ENCODE assay signal across 8 cellular contexts in genomic region chr14:103576371-103577024, GRCh38. TPM values are rescaled to one million over a fixed set of nuclear protein-coding genes. Genes with fewer than 3 reads are reported as not detected.
DNase-seq lines count a peak whose midpoint lies in the region; ATAC-seq and TF ChIP-seq lines count a peak whose summit lies in the region.

No MANE protein-coding gene starts in this region.

- no peaks in the 10 kb centered on the region for H3K27me3 Mint-ChIP-seq in neural crest cell (ENCODE audit: low read depth)
- no peaks in the 10 kb centered on the region for H3K27me3 Mint-ChIP-seq in activated T-helper 17 cell treated with anti-CD3 and anti-CD28 coated beads, Interleukin-2, amount 50 U/mL, for 72 hours

- H3K27ac Mint-ChIP-seq in neural crest cell (ENCODE audit: unreplicated experiment) = peak overlapping the region; percentile 59
- no peak overlapping the region for H3K27ac Mint-ChIP-seq in activated T-helper 17 cell treated with anti-CD3 and anti-CD28 coated beads, Interleukin-2, amount 50 U/mL, for 72 hours

- H3K4me3 ChIP-seq in fibroblast of the aortic adventitia (ENCODE audit: low read depth, low read length) = peak overlapping the region; percentile 0

- DNase-seq in HCEC 1CT (peak; percentile 83), SK-MEL-5 (ENCODE audit: low read depth, low spot score) (peak; percentile 92), fibroblast of the aortic adventitia (ENCODE audit: low read depth) (peak; percentile 86), neural crest cell (ENCODE audit: low read depth, low spot score) (peak; percentile 58), GM19238 (ENCODE audit: insufficient read length, low spot score) (no peak)
- DNase-seq in stimulated activated CD4-positive, alpha-beta T cell treated with anti-CD3 and anti-CD28 coated beads, Interleukin-1b, Interleukin-23, amount 100 ng/mL, for 48 hours = no peak

- H3K9me3 Mint-ChIP-seq in neural crest cell = no peaks in the 10 kb centered on the region
- H3K9me3 Mint-ChIP-seq in activated T-helper 17 cell treated with anti-CD3 and anti-CD28 coated beads, Interleukin-2, amount 50 U/mL, for 72 hours = no peaks in the 10 kb centered on the region

- ATAC-seq in activated T-helper 17 cell treated with anti-CD3 and anti-CD28 coated beads, Interleukin-2, amount 50 U/mL, for 72 hours (replicated peaks) = no peak
- ATAC-seq in HG03097 (IDR thresholded peaks at IDR 0.05; ENCODE audit: low FRiP score, unreplicated experiment) = no peak

- peaks cover 24% of the 10 kb centered on the region for H3K4me1 Mint-ChIP-seq in neural crest cell
- H3K4me1 Mint-ChIP-seq in activated T-helper 17 cell treated with anti-CD3 and anti-CD28 coated beads, Interleukin-2, amount 50 U/mL, for 72 hours = no peaks in the 10 kb centered on the region

- H3K4me3 Mint-ChIP-seq in neural crest cell = no peak overlapping the region
- no peak overlapping the region for H3K4me3 Mint-ChIP-seq in activated T-helper 17 cell treated with anti-CD3 and anti-CD28 coated beads, Interleukin-2, amount 50 U/mL, for 72 hours

- in situ Hi-C loops in SK-MEL-5 (cut with HindIII; ENCODE audit: low pct_unique_long_range_greater_than_20kb, low sequenced_read_pairs) = no loop called here

- TF ChIP-seq CTCF in fibroblast of the aortic adventitia (IDR thresholded peaks at IDR 0.05; ENCODE audit: insufficient read depth, low read length) (no peak), neural crest cell (conservative IDR thresholded peaks at IDR 0.05) (no peak)

- H3K36me3 Mint-ChIP-seq in neural crest cell (ENCODE audit: low read depth) = peaks cover 5% of the 10 kb centered on the region
- peaks cover 66% of the 10 kb centered on the region for H3K36me3 Mint-ChIP-seq in activated T-helper 17 cell treated with anti-CD3 and anti-CD28 coated beads, Interleukin-2, amount 50 U/mL, for 72 hours (ENCODE audit: low read depth)

RNA-seq across cellular contexts. Expression of gene COA8, which starts 13.7 kb away (rescaled TPM):
- total RNA-seq in SK-MEL-5 (2014; rRNA removed; shearing (Covaris generic)) = 39.4 and 40.4 TPM in 2 replicates
- polyA plus RNA-seq in SK-MEL-5 (2015; cell fraction: cytosol; rRNA removed) = 20.3 and 21.1 TPM in 2 replicates
- polyA plus RNA-seq in SK-MEL-5 (2015; cell fraction: nucleus; rRNA removed) = 2.4 TPM in 2 replicates
- total RNA-seq in fibroblast of the aortic adventitia (ENCODE audit: low replicate concordance) (5.6 and 23.6 TPM in 2 replicates), neural crest cell (33.7 and 37.2 TPM in 2 replicates)
- total RNA-seq in activated T-helper 17 cell treated with anti-CD3 and anti-CD28 coated beads, Interleukin-2, amount 50 U/mL, for 72 hours = 10 to 100 TPM; 30.9 to 39.9 TPM

RNA-seq across cellular contexts. Expression of gene BAG5, which starts 14.0 kb away (rescaled TPM):
- 25.2 and 26.9 TPM in 2 replicates for total RNA-seq in SK-MEL-5 (2014; rRNA removed; shearing (Covaris generic))
- 19.6 and 22.5 TPM in 2 replicates for polyA plus RNA-seq in SK-MEL-5 (2015; cell fraction: cytosol; rRNA removed)
- 40.4 and 51.8 TPM in 2 replicates for polyA plus RNA-seq in SK-MEL-5 (2015; cell fraction: nucleus; rRNA removed)
- total RNA-seq in fibroblast of the aortic adventitia (ENCODE audit: low replicate concordance) (20.9 and 37.9 TPM in 2 replicates), neural crest cell (32.1 and 33.5 TPM in 2 replicates)
- 10 to 100 TPM; 21.0 to 33.2 TPM for total RNA-seq in activated T-helper 17 cell treated with anti-CD3 and anti-CD28 coated beads, Interleukin-2, amount 50 U/mL, for 72 hours

RNA-seq across cellular contexts. Expression of gene TRMT61A, which starts 47.5 kb away (rescaled TPM):
- total RNA-seq in SK-MEL-5 (2014; rRNA removed; shearing (Covaris generic)) = 19.0 and 19.9 TPM in 2 replicates
- 36.4 and 37.4 TPM in 2 replicates for polyA plus RNA-seq in SK-MEL-5 (2015; cell fraction: cytosol; rRNA removed)
- polyA plus RNA-seq in SK-MEL-5 (2015; cell fraction: nucleus; rRNA removed) = 26.5 and 28.0 TPM in 2 replicates
- 4.7 and 9.2 TPM in 2 replicates for total RNA-seq in fibroblast of the aortic adventitia (ENCODE audit: low replicate concordance)
- total RNA-seq in neural crest cell = 10.9 and 12.5 TPM in 2 replicates
- total RNA-seq in activated T-helper 17 cell treated with anti-CD3 and anti-CD28 coated beads, Interleukin-2, amount 50 U/mL, for 72 hours = 10 to 100 TPM in 1 of 2 donors, 1 to 10 TPM in 1; 7.0 to 17.2 TPM

RNA-seq across cellular contexts. Expression of gene KLC1, which starts 52.5 kb away (rescaled TPM):
- 128 and 136 TPM in 2 replicates for total RNA-seq in SK-MEL-5 (2014; rRNA removed; shearing (Covaris generic))
- 164 and 177 TPM in 2 replicates for polyA plus RNA-seq in SK-MEL-5 (2015; cell fraction: cytosol; rRNA removed)
- polyA plus RNA-seq in SK-MEL-5 (2015; cell fraction: nucleus; rRNA removed) = 199 and 212 TPM in 2 replicates
- 212 and 1,079 TPM in 2 replicates for total RNA-seq in fibroblast of the aortic adventitia (ENCODE audit: low replicate concordance)
- total RNA-seq in neural crest cell = 173 and 180 TPM in 2 replicates
- 100 to 1,000 TPM; 135 to 137 TPM for total RNA-seq in activated T-helper 17 cell treated with anti-CD3 and anti-CD28 coated beads, Interleukin-2, amount 50 U/mL, for 72 hours

RNA-seq across cellular contexts. Expression of gene CKB, which starts 53.9 kb away (rescaled TPM):
- total RNA-seq in SK-MEL-5 (2014; rRNA removed; shearing (Covaris generic)) = 14.1 and 21.2 TPM in 2 replicates
- polyA plus RNA-seq in SK-MEL-5 (2015; cell fraction: cytosol; rRNA removed) = 101 TPM in 2 replicates
- 154 and 229 TPM in 2 replicates for polyA plus RNA-seq in SK-MEL-5 (2015; cell fraction: nucleus; rRNA removed)
- total RNA-seq in fibroblast of the aortic adventitia (ENCODE audit: low replicate concordance) (17.6 and 29.3 TPM in 2 replicates), neural crest cell (961 and 996 TPM in 2 replicates)
- total RNA-seq in activated T-helper 17 cell treated with anti-CD3 and anti-CD28 coated beads, Interleukin-2, amount 50 U/mL, for 72 hours = 10 to 100 TPM in 1 of 2 donors, 1 to 10 TPM in 1; 4.5 to 13.4 TPM

Comparison
In these comparisons a context has a peak if more than half of its experiments do, and no peak if none do; other contexts are left out.
1. DNase-seq: peak in HCEC 1CT (single experiment), SK-MEL-5 (single experiment), fibroblast of the aortic adventitia (single experiment) and neural crest cell (single experiment); none in stimulated activated CD4-positive, alpha-beta T cell treated with anti-CD3 and anti-CD28 coated beads, Interleukin-1b, Interleukin-23, amount 100 ng/mL, for 48 hours (single experiment) and GM19238 (single experiment).